In the genomic region with DNA sequence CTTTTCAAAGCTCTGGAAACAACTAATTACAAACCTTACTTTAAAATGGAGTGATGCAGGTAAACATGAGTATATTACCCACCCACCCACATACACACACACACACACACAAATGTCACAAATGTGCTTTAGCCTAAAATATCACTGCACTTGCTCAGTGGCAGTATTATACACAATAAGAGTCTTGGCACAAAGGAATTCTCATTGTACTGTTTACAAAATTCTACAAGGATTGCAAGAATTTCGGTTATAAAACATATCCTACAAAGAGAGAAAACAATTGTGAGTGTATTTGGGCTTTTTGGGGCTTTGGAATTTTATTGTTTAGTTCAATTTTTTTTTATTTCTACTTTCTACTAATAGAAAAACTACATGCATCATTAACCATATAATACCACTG, we compare ENCODE assay signal across 10 cellular contexts.
A peak's percentile ranks its signal among the peaks of the same experiment; 100 is the strongest.
DNase-seq lines count a peak whose midpoint lies in the region; ATAC-seq, FAIRE-seq and TF ChIP-seq lines count a peak whose summit lies in the region.
"Had no signal": no experiment of that assay in that cellular context is flagged by ENCODE, and none has a peak within 500 bp of the region (broad histone marks: within the 10 kb centered on the region; RNA-seq: fewer than 3 reads in every experiment).

No MANE protein-coding gene starts in this region.

- no peak overlapping the region for H3T11ph ChIP-seq in H9 (ENCODE audit: low read length)

- H3K4me2 ChIP-seq in H9 (ENCODE audit: insufficient read depth, insufficient read length, low read length) = peak overlapping the region; percentile 63

- H2BK20ac ChIP-seq in H9 (ENCODE audit: low read depth, low read length, poor library complexity, severe bottlenecking) = no peak overlapping the region

- FAIRE-seq in frontal cortex (lab: Jason Lieb, UNC) = no peak

- H3K9ac ChIP-seq in H9 (ENCODE audit: extremely low read depth, insufficient read length, low read length) = no peak overlapping the region
- H3K9ac ChIP-seq in iPS-15b (ENCODE audit: low read depth, low read length) = peak overlapping the region; percentile 38

- H3K14ac ChIP-seq in H9 (ENCODE audit: insufficient read depth, low read length) = no peak overlapping the region

- H3K27ac ChIP-seq in H9 (ENCODE audit: insufficient read length, low read depth, low read length) (no peak overlapping the region), ascending aorta (peak overlapping the region in 1 of 2 donors; percentile 93), suprapubic skin (peak overlapping the region; percentile 89)

- TF ChIP-seq EP300 in suprapubic skin (IDR thresholded peaks at IDR 0.05) = no peak

- H3K79me2 ChIP-seq in H9 (ENCODE audit: insufficient read depth, low read length) = peaks cover 30% of the 10 kb centered on the region; the same call in 1 of the 2 replicates

- H2BK5ac ChIP-seq in H9 (ENCODE audit: insufficient read length, low read length) = no peak overlapping the region

- H3K9me3 ChIP-seq in H9 (ENCODE audit: control insufficient read depth, low read depth, low read length) = no peaks in the 10 kb centered on the region
- H3K9me3 ChIP-seq in ascending aorta = no peaks in the 10 kb centered on the region
- no peaks in the 10 kb centered on the region for H3K9me3 ChIP-seq in iPS-15b (ENCODE audit: control insufficient read depth, insufficient read depth, low read length)
- H3K9me3 ChIP-seq in suprapubic skin = no peaks in the 10 kb centered on the region

- ATAC-seq in HG03378 (IDR thresholded peaks at IDR 0.05; ENCODE audit: unreplicated experiment) = no peak
- no peak for ATAC-seq in GM19395 (IDR thresholded peaks at IDR 0.05; ENCODE audit: unreplicated experiment)
- ATAC-seq: natural killer cell treated with Interleukin-12 subunit alpha and Interleukin-12 subunit beta and Interleukin-15 and Interleukin-18, amount 100 ng/mL, for 72 hours had no signal

- H3K36me3 ChIP-seq in ascending aorta (no peaks in the 10 kb centered on the region), iPS-15b (ENCODE audit: control insufficient read depth, insufficient read depth, low read length) (no peaks in the 10 kb centered on the region), suprapubic skin (no peaks in the 10 kb centered on the region)

- H3K56ac ChIP-seq in H9 (ENCODE audit: insufficient read length, low read depth, low read length) = no peak overlapping the region

- intact Hi-C loops in ascending aorta (cut with DNase I) = loop anchor here (5.0 kb wide), 3 partner anchors 44 to 129 kb away; no protein-coding TSS in a partner anchor

- H3K27me3 ChIP-seq in H9 (ENCODE audit: insufficient read depth, low read length) (no peaks in the 10 kb centered on the region), ascending aorta (no peaks in the 10 kb centered on the region), iPS-15b (ENCODE audit: control insufficient read depth, insufficient read depth, low read length) (no peaks in the 10 kb centered on the region), suprapubic skin (peaks cover 16% of the 10 kb centered on the region)

- no peaks in the 10 kb centered on the region for H3K9me3 Mint-ChIP-seq in H9
- H3K9me3 Mint-ChIP-seq: activated naive CD4-positive, alpha-beta T cell treated with anti-CD3 and anti-CD28 coated beads, Interleukin-2, amount 10 ng/mL, durations not matched to agents 7 days and 5 days; natural killer cell treated with Interleukin-12 subunit alpha and Interleukin-12 subunit beta and Interleukin-15 and Interleukin-18, amount 100 ng/mL, for 72 hours had no signal

- no peaks in the 10 kb centered on the region for H4K20me1 ChIP-seq in H9 (ENCODE audit: control insufficient read depth, insufficient read depth, insufficient read length)

- peaks cover 7% of the 10 kb centered on the region; the same call in 1 of the 2 replicates for H3K4me1 ChIP-seq in H9 (ENCODE audit: insufficient read depth, low read length)
- H3K4me1 ChIP-seq in ascending aorta = peaks cover 0 to 9% of the 10 kb centered on the region in 2 donors
- peaks cover 22% of the 10 kb centered on the region for H3K4me1 ChIP-seq in iPS-15b (ENCODE audit: control insufficient read depth, insufficient read depth, low read length)
- H3K4me1 ChIP-seq in suprapubic skin = peaks cover 24% of the 10 kb centered on the region

- TF ChIP-seq CTCF in H9 (conservative IDR thresholded peaks at IDR 0.05) = no peak
- TF ChIP-seq CTCF in ascending aorta (IDR thresholded peaks at IDR 0.05) = no peak
- no peak for TF ChIP-seq CTCF in suprapubic skin (IDR thresholded peaks at IDR 0.05)

- H3K27ac Mint-ChIP-seq in H9 = no peak overlapping the region
- H3K27ac Mint-ChIP-seq: activated naive CD4-positive, alpha-beta T cell treated with anti-CD3 and anti-CD28 coated beads, Interleukin-2, amount 10 ng/mL, durations not matched to agents 7 days and 5 days; natural killer cell treated with Interleukin-12 subunit alpha and Interleukin-12 subunit beta and Interleukin-15 and Interleukin-18, amount 100 ng/mL, for 72 hours had no signal

- no peak overlapping the region for H3K18ac ChIP-seq in H9 (ENCODE audit: insufficient read length, low read depth, low read length)

- no peaks in the 10 kb centered on the region for H3K23me2 ChIP-seq in H9 (ENCODE audit: insufficient read length, low read depth, low read length, poor library complexity, severe bottlenecking)

- no peak overlapping the region for H3K4ac ChIP-seq in H9 (ENCODE audit: low read depth, low read length)

- peak overlapping the region; percentile 75 to 90 for H3K4me3 ChIP-seq in ascending aorta
- H3K4me3 ChIP-seq in iPS-15b (ENCODE audit: low read depth, low read length) = peak overlapping the region; percentile 96
- H3K4me3 ChIP-seq in suprapubic skin = peak overlapping the region; percentile 64

- H3K4me3 Mint-ChIP-seq in H9 = peak overlapping the region; percentile 97 to 98
- H3K4me3 Mint-ChIP-seq: natural killer cell treated with Interleukin-12 subunit alpha and Interleukin-12 subunit beta and Interleukin-15 and Interleukin-18, amount 100 ng/mL, for 72 hours had no signal

- H2AK5ac ChIP-seq in H9 (ENCODE audit: insufficient read length, low read length) = no peak overlapping the region

- TF ChIP-seq POLR2A in suprapubic skin (IDR thresholded peaks at IDR 0.05) = no peak

- H3K4me1 Mint-ChIP-seq in H9 = peaks cover 55 to 61% of the 10 kb centered on the region in 2 experiments

- no CpG with 5 or more reads among the region's 1 CpG for WGBS in H9 (ENCODE audit: extremely low coverage, insufficient read length, low lambda C conversion rate)
- WGBS in suprapubic skin = 68% methylated on average over 1 of the region's 1 CpG

- H2AFZ ChIP-seq in H9 (ENCODE audit: low read length) = no peak overlapping the region

- H2BK120ac ChIP-seq in H9 (ENCODE audit: low read depth, low read length, poor library complexity, severe bottlenecking) = no peak overlapping the region

- no peaks in the 10 kb centered on the region for H3K79me1 ChIP-seq in H9 (ENCODE audit: insufficient read depth, low read depth, low read length, poor library complexity, severe bottlenecking)

- no peak overlapping the region for H2BK12ac ChIP-seq in H9 (ENCODE audit: insufficient read length, low read depth, low read length)

- no peaks in the 10 kb centered on the region for H3K27me3 Mint-ChIP-seq in H9 (ENCODE audit: low read depth)

- no peak overlapping the region for H4K8ac ChIP-seq in H9 (replicated peaks; ENCODE audit: insufficient read length, low read depth, low read length)

- no peak overlapping the region for H4K5ac ChIP-seq in H9 (ENCODE audit: insufficient read length, low read depth, low read length)

- DNase-seq in H9 (no peak), ascending aorta (ENCODE audit: low spot score in 2 of 2) (no peak), suprapubic skin (ENCODE audit: low spot score in 2 of 2) (no peak), frontal cortex (ENCODE audit: low spot score in 2 of 2) (no peak), T-helper 1 cell (no peak)
- DNase-seq: activated naive CD4-positive, alpha-beta T cell treated with anti-CD3 and anti-CD28 coated beads, Interleukin-2, amount 10 ng/mL, durations not matched to agents 7 days and 5 days had no signal

- H2BK15ac ChIP-seq in H9 (ENCODE audit: low read depth, low read length) = no peak overlapping the region

- no peak overlapping the region for H3K23ac ChIP-seq in H9 (ENCODE audit: insufficient read length, low read depth, low read length)

- H3K36me3 Mint-ChIP-seq in H9 (ENCODE audit: insufficient read depth in 1 of 3, low read depth in 3 of 3) = no peaks in the 10 kb centered on the region
- H3K36me3 Mint-ChIP-seq: activated naive CD4-positive, alpha-beta T cell treated with anti-CD3 and anti-CD28 coated beads, Interleukin-2, amount 10 ng/mL, durations not matched to agents 7 days and 5 days; natural killer cell treated with Interleukin-12 subunit alpha and Interleukin-12 subunit beta and Interleukin-15 and Interleukin-18, amount 100 ng/mL, for 72 hours had no signal

- no peak overlapping the region for H4K91ac ChIP-seq in H9 (ENCODE audit: insufficient read length, low read depth, low read length)
